Comparison of ENCODE assay signal across 1 cellular context in the genomic region with DNA sequence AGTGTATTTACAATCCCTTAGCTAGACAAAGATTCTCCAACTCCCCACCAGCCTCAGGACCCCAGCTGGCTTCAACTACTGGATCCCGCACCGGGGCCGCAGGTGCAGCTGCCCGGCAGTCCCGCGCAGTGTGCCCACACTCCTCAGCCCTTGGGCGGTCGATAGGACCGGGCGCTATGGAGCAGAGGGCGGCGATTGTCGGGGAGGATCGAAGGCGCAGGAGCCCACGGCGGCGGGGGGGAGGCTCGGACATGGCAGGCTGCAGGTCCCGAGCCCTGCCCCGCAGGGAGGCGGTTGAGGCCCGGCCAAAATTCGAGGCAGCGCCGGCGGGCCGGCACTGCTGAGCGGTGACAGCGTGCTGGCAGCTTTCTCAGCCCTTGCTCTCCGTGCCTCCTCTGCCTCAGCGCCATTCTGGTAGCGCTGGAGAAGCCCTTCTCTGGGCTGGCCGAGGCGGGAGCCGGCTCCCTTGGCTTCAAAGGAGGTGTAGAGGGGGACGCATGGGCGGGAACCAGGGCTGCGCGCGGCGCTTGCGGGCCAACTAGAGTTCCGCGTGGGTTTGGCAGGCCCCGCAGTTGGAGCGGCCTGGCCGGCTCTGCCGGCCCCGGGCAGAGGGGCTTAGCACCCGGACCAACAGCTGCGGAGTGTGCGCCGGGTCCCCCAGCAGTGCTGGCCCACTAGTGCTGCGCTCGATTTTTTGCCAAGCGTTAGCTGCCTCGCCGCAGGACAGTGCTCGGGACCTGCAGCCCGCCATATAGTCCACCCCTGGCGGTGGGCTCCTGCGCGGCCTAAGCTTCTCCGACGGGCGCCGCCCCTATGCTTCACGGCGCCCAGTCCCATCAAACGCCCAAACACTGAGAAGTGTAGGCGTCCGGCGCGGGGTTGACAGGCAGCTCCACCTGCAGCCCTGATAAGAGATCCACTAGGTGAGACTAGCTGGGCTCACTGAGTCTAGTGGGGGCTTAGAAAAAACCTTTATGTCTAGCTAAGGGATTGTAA.
TF ChIP-seq lines count a peak whose summit lies in the region.

No MANE protein-coding gene starts in this region.

TF ChIP-seq in endothelial cell of umbilical vein, 7 proteins besides CTCF, POLR2A, EP300 and RAD21:
- no peak for TF ChIP-seq EZH2 (IDR thresholded peaks at IDR 0.05; ENCODE audit: borderline replicate concordance, low read depth, low read length, severe bottlenecking)
- TF ChIP-seq MYC (IDR thresholded peaks at IDR 0.05; ENCODE audit: low read depth, low read length) = no peak
- no peak for TF ChIP-seq GATA2 (IDR thresholded peaks at IDR 0.05; ENCODE audit: insufficient read depth, insufficient read length, low read depth, low read length)
- TF ChIP-seq, protein P1, sequence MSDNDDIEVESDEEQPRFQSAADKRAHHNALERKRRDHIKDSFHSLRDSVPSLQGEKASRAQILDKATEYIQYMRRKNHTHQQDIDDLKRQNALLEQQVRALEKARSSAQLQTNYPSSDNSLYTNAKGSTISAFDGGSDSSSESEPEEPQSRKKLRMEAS (IDR thresholded peaks at IDR 0.05; ENCODE audit: insufficient read depth, insufficient read length) = no peak
- no peak for TF ChIP-seq FOS (IDR thresholded peaks at IDR 0.05; ENCODE audit: borderline replicate concordance, insufficient read depth, low read length)
- no peak for TF ChIP-seq POLR2AphosphoS5 (IDR thresholded peaks at IDR 0.05; ENCODE audit: insufficient read depth, low read depth, low read length)
- no peak for TF ChIP-seq JUN (IDR thresholded peaks at IDR 0.05; ENCODE audit: borderline replicate concordance, insufficient read depth, insufficient read length, low read depth)
